In the genomic region with DNA sequence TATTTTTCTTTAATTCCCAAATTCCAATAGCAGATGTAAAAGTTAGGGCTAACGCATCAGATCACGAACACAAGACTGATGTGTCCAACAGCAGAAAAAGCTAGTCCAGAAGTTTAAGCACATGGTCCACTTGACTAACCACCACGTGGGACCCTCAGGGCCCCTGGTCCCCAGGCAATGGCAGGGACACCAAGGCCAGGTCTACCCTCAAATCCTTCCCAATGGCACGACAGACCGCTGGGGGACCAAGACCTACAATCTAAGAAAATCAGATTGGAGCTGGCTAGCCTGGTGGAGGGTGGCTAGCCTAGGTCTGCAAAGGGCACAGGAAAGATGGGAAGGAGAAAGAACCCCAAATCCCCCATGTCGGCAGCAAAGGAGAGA, we compare ENCODE assay signal across 1 cellular context.
A peak's percentile ranks its signal among the peaks of the same experiment; 100 is the strongest.
TF ChIP-seq lines count a peak whose summit lies in the region.

No MANE protein-coding gene starts in this region.

TF ChIP-seq in HepG2, 621 proteins besides CTCF, POLR2A, EP300 and RAD21:
- TF ChIP-seq FOXM1 (CRISPR knock-in tag; IDR thresholded peaks at IDR 0.05) (no peak), MYC (CRISPR knock-in tag; IDR thresholded peaks at IDR 0.05; ENCODE audit: borderline replicate concordance) (peak; percentile 61; the same call in 1 of the 2 replicates)
- TF ChIP-seq, protein P1, sequence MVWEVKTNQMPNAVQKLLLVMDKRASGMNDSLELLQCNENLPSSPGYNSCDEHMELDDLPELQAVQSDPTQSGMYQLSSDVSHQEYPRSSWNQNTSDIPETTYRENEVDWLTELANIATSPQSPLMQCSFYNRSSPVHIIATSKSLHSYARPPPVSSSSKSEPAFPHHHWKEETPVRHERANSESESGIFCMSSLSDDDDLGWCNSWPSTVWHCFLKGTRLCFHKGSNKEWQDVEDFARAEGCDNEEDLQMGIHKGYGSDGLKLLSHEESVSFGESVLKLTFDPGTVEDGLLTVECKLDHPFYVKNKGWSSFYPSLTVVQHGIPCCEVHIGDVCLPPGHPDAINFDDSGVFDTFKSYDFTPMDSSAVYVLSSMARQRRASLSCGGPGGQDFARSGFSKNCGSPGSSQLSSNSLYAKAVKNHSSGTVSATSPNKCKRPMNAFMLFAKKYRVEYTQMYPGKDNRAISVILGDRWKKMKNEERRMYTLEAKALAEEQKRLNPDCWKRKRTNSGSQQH (CRISPR knock-in tag; IDR thresholded peaks at IDR 0.05; ENCODE audit: low read depth) = 0 out of 2 replicates have a peak, but pooled peaks have one; percentile 16
